ENCODE assay signal across 1 cellular context in the genomic region with DNA sequence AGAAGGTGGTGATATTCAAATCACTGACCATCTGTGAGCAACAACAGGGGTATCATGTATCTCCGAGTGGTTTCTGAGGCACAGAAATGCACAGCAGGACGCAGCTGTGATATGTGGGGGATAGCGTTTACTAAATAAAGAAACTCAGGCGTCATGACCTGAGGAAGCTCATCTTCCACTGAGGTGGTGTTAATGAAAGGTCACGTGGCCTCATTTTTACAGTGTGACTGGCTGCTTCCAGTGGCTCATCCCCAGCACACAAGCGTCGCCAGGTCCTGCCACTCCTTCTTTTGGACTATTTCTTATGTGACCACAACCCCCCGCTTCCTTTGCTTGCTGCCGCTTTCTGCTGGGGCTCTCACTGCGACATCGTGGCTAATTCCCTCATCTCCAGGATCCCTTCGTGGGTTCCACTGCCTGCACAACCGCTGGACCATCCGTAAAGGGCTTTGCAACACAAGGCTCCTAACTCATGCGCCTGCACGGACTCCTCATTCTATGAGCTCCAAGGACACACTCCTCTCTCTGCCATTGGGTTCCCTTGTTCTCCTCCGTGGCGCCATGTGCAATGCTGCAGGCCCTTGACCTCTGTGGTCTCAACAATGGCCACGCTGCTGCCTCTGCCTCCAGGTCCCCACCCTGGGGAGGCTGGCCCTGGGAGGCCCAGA.
TF ChIP-seq lines count a peak whose summit lies in the region.

No MANE protein-coding gene starts in this region.

TF ChIP-seq in H1, 55 proteins besides CTCF, POLR2A, EP300 and RAD21 (continued from another document):
- TF ChIP-seq CHD7 (IDR thresholded peaks at IDR 0.05; ENCODE audit: insufficient replicate concordance, low read length) = no peak
- no peak for TF ChIP-seq CEBPB (IDR thresholded peaks at IDR 0.05; ENCODE audit: low read depth, low read length)
- no peak for TF ChIP-seq SIX5 (IDR thresholded peaks at IDR 0.05; ENCODE audit: low read depth, low read length)
- TF ChIP-seq EGR1 (IDR thresholded peaks at IDR 0.05; ENCODE audit: borderline replicate concordance, low read depth, low read length) = no peak
